In the genomic region with DNA sequence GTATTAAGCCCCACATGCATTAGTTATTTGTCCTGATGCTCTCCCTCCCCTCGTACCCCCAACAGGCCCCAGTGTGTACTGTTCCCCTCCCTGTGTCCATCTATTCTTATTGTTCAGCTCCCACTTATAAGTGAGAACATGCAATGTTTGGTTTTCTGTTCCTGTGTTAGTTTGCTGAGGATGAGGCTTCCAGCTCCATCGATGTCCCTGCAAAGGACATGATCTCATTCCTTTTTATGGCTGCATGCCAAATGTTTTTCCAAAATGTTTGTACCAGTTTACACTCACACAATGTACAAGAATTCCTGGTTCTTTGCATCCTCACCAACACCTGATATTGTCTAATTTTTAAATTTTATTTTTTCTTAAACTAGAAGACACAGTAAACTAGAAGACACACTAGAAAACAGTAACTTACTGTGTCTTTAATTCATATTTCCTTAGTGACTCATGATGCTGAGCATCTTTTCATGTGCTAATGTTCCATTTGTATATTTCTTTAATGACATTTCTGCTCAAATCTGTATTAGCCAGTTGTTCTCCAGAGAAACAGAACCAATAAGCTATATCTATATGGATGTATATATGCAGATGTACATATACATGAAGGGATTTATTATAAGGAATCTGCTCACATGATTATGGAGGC, we compare ENCODE assay signal across 29 cellular contexts. TPM values are rescaled to one million over a fixed set of nuclear protein-coding genes. Genes with fewer than 3 reads are reported as not detected.
DNase-seq lines count a peak whose midpoint lies in the region; ATAC-seq lines count a peak whose summit lies in the region.
"Had no signal": no experiment of that assay in that cellular context is flagged by ENCODE, and none has a peak within 500 bp of the region (broad histone marks: within the 10 kb centered on the region; RNA-seq: fewer than 3 reads in every experiment).

No MANE protein-coding gene starts in this region.

- no peaks in the 10 kb centered on the region; the same call in 1 of the 2 replicates for H3K27me3 ChIP-seq in GM23248 (replicated peaks; ENCODE audit: insufficient read depth)
- H3K27me3 ChIP-seq: neural progenitor cell, suprapubic skin, upper lobe of right lung had no signal

- H3K9ac ChIP-seq in GM23248, result no peak overlapping the region
- H3K9ac ChIP-seq: neural progenitor cell, parathyroid adenoma had no signal

- peak; percentile 20 for DNase-seq in DMS53 (lab: John Stamatoyannopoulos, UW)
- DNase-seq in DMS53 treated with DMSO at 0.1 percent for 48 hours (lab: John Stamatoyannopoulos, UW; ENCODE audit: unreplicated experiment), result no peak
- peak; percentile 50 for DNase-seq in GM23248
- peak; percentile 20 for DNase-seq in astrocyte of the hippocampus (ENCODE audit: low read depth, low spot score)
- DNase-seq in foreskin melanocyte, result peak; percentile 38
- DNase-seq in activated effector memory CD4-positive, alpha-beta T cell treated with anti-CD3 and anti-CD28 coated beads, Interleukin-2, amount 50 U/mL, for 16 hours, result no peak
- DNase-seq: 8988T; activated CD4-positive, alpha-beta memory T cell treated with anti-CD3 and anti-CD28 coated beads for 36 hours; activated CD4-positive, CD25-positive, alpha-beta regulatory T cell treated with anti-CD3 and anti-CD28 coated beads, Interleukin-2, amount 50 U/mL, for 72 hours; activated naive CD4-positive, alpha-beta T cell; activated naive CD8-positive, alpha-beta T cell treated with anti-CD3 and anti-CD28 coated beads, Interleukin-2, amount 50 U/mL, for 24 hours; activated T-cell treated with anti-CD3 and anti-CD28 coated beads, Interleukin-2, amount 50 U/mL, for 72 hours; cerebellar nuclear complex; immature natural killer cell; Karpas-422; NCI-H1417 treated with DMSO at 0.1 percent for 48 hours; NCI-H2107; OCI-M1; retina; small intestine; stimulated activated naive CD4-positive, alpha-beta T cell treated with Interleukin-2 at 50 U/mL for 16 hours; upper lobe of right lung had no signal

- no peaks in the 10 kb centered on the region for H3K4me1 ChIP-seq in GM23248 (ENCODE audit: insufficient read depth)
- H3K4me1 ChIP-seq: parathyroid adenoma, suprapubic skin, upper lobe of right lung had no signal

- no peak overlapping the region for H2AFZ ChIP-seq in GM23248
- H2AFZ ChIP-seq: neural progenitor cell, parathyroid adenoma had no signal

- no peaks in the 10 kb centered on the region for H3F3A ChIP-seq in GM23248 (ENCODE audit: insufficient read depth)

- H3K79me2 ChIP-seq in GM23248 (ENCODE audit: insufficient read depth), result no peaks in the 10 kb centered on the region
- H3K79me2 ChIP-seq: parathyroid adenoma had no signal

- 31 to 43% methylated on average over 2 of the region's 2 CpGs for WGBS in GM23248 (ENCODE audit: low coverage in 1 of 2, low lambda C conversion rate in 2 of 2, missing lambda C conversion rate in 2 of 2), 2 experiments

- H3K4me3 ChIP-seq in GM23248, result no peak overlapping the region
- H3K4me3 ChIP-seq: HAP-1, neural progenitor cell, SK-N-MC, suprapubic skin, upper lobe of right lung had no signal

- H3K36me3 ChIP-seq in GM23248 (ENCODE audit: low read depth), result no peaks in the 10 kb centered on the region
- H3K36me3 ChIP-seq: HAP-1, neural progenitor cell, suprapubic skin, upper lobe of right lung had no signal

- no peaks in the 10 kb centered on the region for H3K9me2 ChIP-seq in GM23248 (ENCODE audit: insufficient read depth)

- ATAC-seq in GM21619 (IDR thresholded peaks at IDR 0.05; ENCODE audit: unreplicated experiment) (no peak), HG03457 (IDR thresholded peaks at IDR 0.05; ENCODE audit: unreplicated experiment) (no peak)
- ATAC-seq: activated naive CD8-positive, alpha-beta T cell treated with anti-CD3 and anti-CD28 coated beads, Interleukin-2, amount 50 U/mL, for 24 hours; activated T-cell treated with anti-CD3 and anti-CD28 coated beads, Interleukin-2, amount 50 U/mL, for 72 hours; upper lobe of right lung had no signal

- no peaks in the 10 kb centered on the region for H3K9me3 ChIP-seq in GM23248 (ENCODE audit: low read depth)
- H3K9me3 ChIP-seq: HAP-1, suprapubic skin, upper lobe of right lung had no signal

- in situ Hi-C loops in GM23248 (cut with MboI), result no loop called here

- H3K27ac ChIP-seq in GM23248, result no peak overlapping the region
- H3K27ac ChIP-seq: neural progenitor cell, parathyroid adenoma, SK-N-MC, suprapubic skin, upper lobe of right lung had no signal

- H3K4me2 ChIP-seq in GM23248 (ENCODE audit: unreplicated experiment), result no peak overlapping the region
- H3K4me2 ChIP-seq: neural progenitor cell had no signal

- H4K20me1 ChIP-seq in GM23248 (ENCODE audit: insufficient read depth), result no peaks in the 10 kb centered on the region

RNA-seq across cellular contexts. Expression of gene USP1, which starts 19.4 kb away (rescaled TPM):
- total RNA-seq in GM23248 (2014; rRNA removed; shearing (Covaris generic)), result 27.8 and 31.2 TPM in 2 replicates
- polyA plus RNA-seq in GM23248 (2016; fragmentation: Nextera tagmentation; extraction: Ambion mirVana), result 22.7 and 22.8 TPM in 2 replicates

Comparison
In these comparisons a context has a peak if more than half of its experiments do, and no peak if none do; other contexts are left out.
1. DNase-seq: peak in DMS53 (single experiment), GM23248 (single experiment), astrocyte of the hippocampus (single experiment) and foreskin melanocyte (single experiment); none in DMS53 treated with DMSO at 0.1 percent for 48 hours (single experiment) and activated effector memory CD4-positive, alpha-beta T cell treated with anti-CD3 and anti-CD28 coated beads, Interleukin-2, amount 50 U/mL, for 16 hours (single experiment).